In genomic region chr1:210236840-210237409, GRCh38 we compare ENCODE assay signal across 10 cellular contexts. TPM values are rescaled to one million over a fixed set of nuclear protein-coding genes. Genes with fewer than 3 reads are reported as not detected.
A peak's percentile ranks its signal among the peaks of the same experiment; 100 is the strongest.
DNase-seq lines count a peak whose midpoint lies in the region; ATAC-seq and TF ChIP-seq lines count a peak whose summit lies in the region.
"Had no signal": no experiment of that assay in that cellular context is flagged by ENCODE, and none has a peak within 500 bp of the region (broad histone marks: within the 10 kb centered on the region; RNA-seq: fewer than 3 reads in every experiment).

No MANE protein-coding gene starts in this region.

- H3K27me3 ChIP-seq in esophagus squamous epithelium, result peaks cover 0 to 29% (median 0%) of the 10 kb centered on the region in 4 donors
- H3K27me3 ChIP-seq in tibial artery, result no peaks in the 10 kb centered on the region

- 33 to 36% methylated on average over 6 of the region's 10 CpGs for WGBS in esophagus squamous epithelium, 2 donors

- no peak for TF ChIP-seq POLR2A in esophagus squamous epithelium (IDR thresholded peaks at IDR 0.05)

- peak overlapping the region in 1 of 4 donors; percentile 12 for H3K4me3 ChIP-seq in esophagus squamous epithelium
- peak overlapping the region; percentile 18 to 26 for H3K4me3 ChIP-seq in tibial artery

- DNase-seq in NCI-H446 (lab: John Stamatoyannopoulos, UW), result peak; percentile 47 to 75
- DNase-seq in esophagus squamous epithelium (lab: John Stamatoyannopoulos, UW), result no peak
- DNase-seq in mucosa of gallbladder (ENCODE audit: low spot score), result peak; percentile 75
- peak; percentile 83 to 96 for DNase-seq in tibial artery
- no peak for DNase-seq in NCI-H69 (lab: John Stamatoyannopoulos, UW)
- no peak for DNase-seq in MV-4-11 (lab: John Stamatoyannopoulos, UW)
- DNase-seq in activated CD4-positive, CD25-positive, alpha-beta regulatory T cell treated with anti-CD3 and anti-CD28 coated beads, Interleukin-2, amount 50 U/mL, for 72 hours, result no peak
- DNase-seq: activated naive CD4-positive, alpha-beta T cell treated with anti-CD3 and anti-CD28 coated beads, Interleukin-2, amount 50 U/mL, for 16 hours had no signal

- no peaks in the 10 kb centered on the region for H3K9me3 ChIP-seq in esophagus squamous epithelium
- no peaks in the 10 kb centered on the region for H3K9me3 ChIP-seq in tibial artery

- intact Hi-C loops in esophagus squamous epithelium (cut with DNase I), result no loop called here
- intact Hi-C loops in tibial artery (cut with DNase I; ENCODE audit: low total_unique reads), result loop anchor here (2.0 kb wide), 1 partner anchor 56 kb away; no protein-coding TSS in a partner anchor

- H3K4me1 ChIP-seq in esophagus squamous epithelium, result peaks cover 25 to 83% (median 26%) of the 10 kb centered on the region in 3 donors
- peaks cover 0 to 76% (median 69%) of the 10 kb centered on the region in 4 donors for H3K4me1 ChIP-seq in tibial artery

- no peak for ATAC-seq in HG03108 (IDR thresholded peaks at IDR 0.05; ENCODE audit: unreplicated experiment)

- TF ChIP-seq CTCF in esophagus squamous epithelium (IDR thresholded peaks at IDR 0.05), result no peak
- TF ChIP-seq CTCF in tibial artery (IDR thresholded peaks at IDR 0.05), result peak in 1 of 2 experiments; percentile 11

- peaks cover 0 to 23% (median 0%) of the 10 kb centered on the region in 3 donors for H3K36me3 ChIP-seq in esophagus squamous epithelium
- peaks cover 0 to 4% (median 0%) of the 10 kb centered on the region in 3 donors for H3K36me3 ChIP-seq in tibial artery

- peak overlapping the region; percentile 7 to 72 (median 68) for H3K27ac ChIP-seq in esophagus squamous epithelium
- H3K27ac ChIP-seq in tibial artery, result peak overlapping the region; percentile 81 to 93

RNA-seq across cellular contexts. Expression of gene SERTAD4, which starts 4.3 kb away (rescaled TPM):
- total RNA-seq in esophagus squamous epithelium (10 to 100 TPM in 2 of 4 donors, 1 to 10 TPM in 2; 6.9 to 16.8 (median 11.5) TPM), mucosa of gallbladder (2.6 TPM)
- total RNA-seq: natural killer cell treated with Interleukin-12 subunit alpha and Interleukin-12 subunit beta and Interleukin-15 and Interleukin-18, amount 100 ng/mL, for 72 hours had no signal

Comparison
In these comparisons a context has a peak if more than half of its experiments do, and no peak if none do; other contexts are left out.
1. DNase-seq: peak in NCI-H446 (2 of 2), mucosa of gallbladder (single experiment) and tibial artery (2 of 2); none in esophagus squamous epithelium (single experiment), NCI-H69 (single experiment), MV-4-11 (single experiment) and activated CD4-positive, CD25-positive, alpha-beta regulatory T cell treated with anti-CD3 and anti-CD28 coated beads, Interleukin-2, amount 50 U/mL, for 72 hours (single experiment).